In the genomic region with DNA sequence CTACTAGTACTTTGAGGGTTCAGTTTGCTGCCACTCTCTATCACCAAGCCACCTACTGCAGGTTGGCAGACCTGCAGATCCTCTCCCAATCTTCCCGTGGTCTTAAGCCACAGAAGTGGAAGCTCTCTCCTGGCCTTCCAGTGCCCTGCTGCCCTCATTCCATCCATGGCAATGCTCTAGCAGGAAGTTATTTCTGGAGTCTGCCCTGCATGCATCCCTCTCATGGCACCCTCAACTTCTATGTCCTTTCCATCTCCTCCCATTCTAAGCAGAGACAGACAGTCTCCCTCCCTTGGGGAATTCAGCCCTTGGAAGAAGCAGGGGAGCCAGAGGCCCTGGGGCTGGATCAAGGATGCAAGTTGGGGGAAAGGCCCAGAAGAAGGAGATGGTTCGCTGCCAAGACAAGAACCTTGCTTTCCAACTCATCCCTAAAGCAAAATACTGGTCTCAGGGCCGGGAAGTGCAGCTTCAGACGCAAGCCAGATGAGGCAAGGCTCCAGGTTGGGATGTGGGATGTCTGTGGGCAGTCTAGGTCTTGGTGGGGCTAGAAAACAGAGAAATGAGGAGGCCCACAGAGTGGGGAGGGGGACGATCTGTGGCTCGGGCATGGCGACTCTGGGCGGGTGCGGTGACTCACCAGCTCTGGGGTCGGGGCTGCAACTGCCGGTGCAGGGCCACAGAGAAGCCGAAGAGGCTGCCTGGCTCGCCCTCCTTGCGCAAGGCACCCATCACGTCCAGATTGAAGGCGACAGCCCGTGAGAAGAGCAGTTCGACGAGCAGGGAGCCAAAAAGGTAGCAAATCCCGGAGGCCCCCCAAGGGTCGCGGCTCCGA, we compare ENCODE assay signal across 6 cellular contexts. TPM values are rescaled to one million over a fixed set of nuclear protein-coding genes. Genes with fewer than 3 reads are reported as not detected.
DNase-seq lines count a peak whose midpoint lies in the region; ATAC-seq, FAIRE-seq and TF ChIP-seq lines count a peak whose summit lies in the region.

No MANE protein-coding gene starts in this region.

- H3K27me3 Mint-ChIP-seq in nephron (ENCODE audit: low read depth): peaks cover 40% of the 10 kb centered on the region

- peaks cover 78% of the 10 kb centered on the region for H3K4me1 Mint-ChIP-seq in nephron

- CTCF ChIA-PET in K562 (lab: Yijun Ruan, JAX; ENCODE audit: low intra/inter-chr PET ratio): no interaction called here

- H3K9me3 Mint-ChIP-seq in nephron: no peaks in the 10 kb centered on the region

- H3K9ac ChIP-seq in K562 (ENCODE audit: insufficient read depth in 1 of 2, low read depth in 2 of 2, low read length in 2 of 2): peak overlapping the region in 1 of 2 experiments; percentile 87; a peak in 2 of 4 replicates

- H3K79me2 ChIP-seq in K562 (ENCODE audit: control insufficient read depth, insufficient read depth, low read length): no peaks in the 10 kb centered on the region

- peak overlapping the region; percentile 18; the same call in 1 of the 2 replicates for H3K4me3 ChIP-seq in K562

- no peak overlapping the region for H3K27ac ChIP-seq in K562 (ENCODE audit: extremely low read depth, low read depth, low read length)

- peak; percentile 9; the same call in 2 of the 3 replicates for ATAC-seq in K562
- ATAC-seq in GM21723 (IDR thresholded peaks at IDR 0.05; ENCODE audit: unreplicated experiment): no peak

- in situ Hi-C loops in K562 (cut with MboI): no loop called here

- no peak for TF ChIP-seq EP300 in K562 (IDR thresholded peaks at IDR 0.05; ENCODE audit: low read length)

- FAIRE-seq in HTR-8/SVneo (lab: Jason Lieb, UNC) (peak; percentile 16), K562 (lab: Jason Lieb, UNC) (no peak)

- no TSS peak for BruUV-seq in K562 (replicated peaks; lab: Mats Ljungman, UMichigan)

- H3K27me3 ChIP-seq in K562 (ENCODE audit: control insufficient read depth in 2 of 2, insufficient read depth in 2 of 2, low read length in 2 of 2): peaks cover 19 to 23% of the 10 kb centered on the region in 2 experiments

- no peaks in the 10 kb centered on the region for H3K36me3 Mint-ChIP-seq in nephron (ENCODE audit: low read depth)

- H3K9me1 ChIP-seq in K562 (ENCODE audit: control insufficient read depth, insufficient read depth, low read length): peaks cover 5% of the 10 kb centered on the region

- POLR2A ChIA-PET in K562 (lab: Yijun Ruan, JAX): interaction anchor here (0.6 to 1.9 kb wide), 3 partner anchors 10 to 411 kb away, joined by 3 to 9 read pairs (median 5); a partner anchor contains a TSS

- H3K36me3 ChIP-seq in K562 (ENCODE audit: control insufficient read depth, insufficient read depth, low read length): no peaks in the 10 kb centered on the region

- 7% methylated on average over 21 of the region's 23 CpGs for WGBS in K562 (ENCODE audit: insufficient coverage, low coverage, missing lambda C conversion rate)

- H3K9me3 ChIP-seq in K562 (replicated peaks; ENCODE audit: control insufficient read depth, insufficient read depth, low read depth, low read length): no peaks in the 10 kb centered on the region

- no peak for TF ChIP-seq POLR2A in K562 (conservative IDR thresholded peaks at IDR 0.05)

- peak overlapping the region; percentile 82 to 90 (median 90) for H3K4me3 Mint-ChIP-seq in nephron

- peak overlapping the region; percentile 59 for H3K4me2 ChIP-seq in K562 (ENCODE audit: insufficient read depth, low read length)

- peak; percentile 41 for DNase-seq in HTR-8/SVneo (ENCODE audit: insufficient read length, low spot score)
- DNase-seq in K562 (ENCODE audit: extremely low read depth in 1 of 4, low spot score in 3 of 4): no peak
- no peak for DNase-seq in NCI-H1092 (lab: John Stamatoyannopoulos, UW)
- DNase-seq in effector CD4-positive, alpha-beta T cell: no peak

- no peak for TF ChIP-seq CTCF in K562 (IDR thresholded peaks at IDR 0.05 in 2 of 3, conservative IDR thresholded peaks at IDR 0.05 in 1 of 3; ENCODE audit: insufficient read depth in 2 of 3, low read depth in 1 of 3, low read length in 3 of 3)
- TF ChIP-seq CTCF in nephron (IDR thresholded peaks at IDR 0.05; ENCODE audit: unreplicated experiment in 3 of 3): no peak

- H3K27ac Mint-ChIP-seq in nephron: peak overlapping the region in 2 of 3 experiments; percentile 44 to 89

- H2AFZ ChIP-seq in K562 (ENCODE audit: low read depth, low read length): no peak overlapping the region; the same call in 1 of the 2 replicates

- no peaks in the 10 kb centered on the region for H4K20me1 ChIP-seq in K562 (replicated peaks; ENCODE audit: control insufficient read depth, insufficient read depth, low read length)

- no peak for TF ChIP-seq RAD21 in K562 (CRISPR knock-in tag; conservative IDR thresholded peaks at IDR 0.05 in 1 of 2, IDR thresholded peaks at IDR 0.05 in 1 of 2)

- intact Hi-C loops in K562 (cut with micrococcal nuclease): loop anchor here (2.0 kb wide), 1 partner anchor 26 kb away; a partner anchor contains a TSS

- peaks cover 6 to 19% of the 10 kb centered on the region in 2 experiments; a peak in 4 of 5 replicates for H3K4me1 ChIP-seq in K562 (replicated peaks in 1 of 2; ENCODE audit: control insufficient read depth in 2 of 2, insufficient read depth in 2 of 2, low read length in 2 of 2)

RNA-seq across cellular contexts. Expression of a gene that starts 0.6 kb away (rescaled TPM):
- 5.3 and 10.3 TPM in 2 replicates for total RNA-seq in K562 (2011; cell fraction: chromatin; rRNA removed; ENCODE audit: low replicate concordance)
- 6.2 and 6.7 TPM in 2 replicates for total RNA-seq in K562 (2011; cell fraction: nucleolus; rRNA removed)
- 7.4 and 7.6 TPM in 2 replicates for total RNA-seq in K562 (2011; cell fraction: nucleoplasm; rRNA removed)
- total RNA-seq in K562 (2014; rRNA removed): 0.18 and 0.57 TPM in 2 replicates
- total RNA-seq in K562 (2014; rRNA removed; fragmentation: Illumina TruSeq; extraction: Trizol): 0.41 and 0.55 TPM in 2 replicates
- total RNA-seq in K562 (2015; rRNA removed; fragmentation: Illumina TruSeq; extraction: Trizol): 0.53 and 0.58 TPM in 2 replicates
- 1.9 and 2.3 TPM in 2 replicates for total RNA-seq in K562 (2021)
- 0.67 and 1.6 TPM in 2 replicates for polyA plus RNA-seq in K562 (2011; rRNA removed)
- polyA plus RNA-seq in K562 (2011; cell fraction: cytosol; rRNA removed): 0.89 and 0.93 TPM in 2 replicates
- polyA plus RNA-seq in K562 (2011; cell fraction: nucleus; rRNA removed): 12.9 and 17.7 TPM in 2 replicates
- 1.0 and 2.6 TPM in 2 replicates for polyA plus RNA-seq in K562 (2012)
- polyA plus RNA-seq in K562 (2014; fragmentation: Illumina TruSeq; extraction: Trizol): 1.1 and 1.4 TPM in 2 replicates
- under 1 TPM in 1 of 2 experiments, not detected in 1; 0.11 TPM for polyA plus RNA-seq in K562 (2014; fragmentation: Nextera tagmentation; extraction: Ambion mirVana)
- 0.54 and 0.96 TPM in 2 replicates for polyA plus RNA-seq in K562 (2014; rRNA removed)
- 0.46 and 0.57 TPM in 2 replicates for polyA minus RNA-seq in K562 (2011; rRNA and poly(A)+ RNA removed)
- polyA minus RNA-seq in K562 (2011; cell fraction: cytosol; rRNA and poly(A)+ RNA removed): not detected in 2 replicates
- polyA minus RNA-seq in K562 (2011; cell fraction: nucleus; rRNA and poly(A)+ RNA removed): 1.6 and 2.3 TPM in 2 replicates

RNA-seq across cellular contexts. Expression of a gene that starts 8.8 kb away (rescaled TPM):
- 9.0 and 26.9 TPM in 2 replicates for total RNA-seq in K562 (2011; cell fraction: chromatin; rRNA removed; ENCODE audit: low replicate concordance)
- 23.7 and 30.0 TPM in 2 replicates for total RNA-seq in K562 (2011; cell fraction: nucleolus; rRNA removed)
- 23.8 and 24.1 TPM in 2 replicates for total RNA-seq in K562 (2011; cell fraction: nucleoplasm; rRNA removed)
- total RNA-seq in K562 (2014; rRNA removed) (124 and 125 TPM in 2 replicates), K562 (2014; rRNA removed; fragmentation: Illumina TruSeq; extraction: Trizol) (52.1 and 75.2 TPM in 2 replicates), K562 (2015; rRNA removed; fragmentation: Illumina TruSeq; extraction: Trizol) (82.9 and 84.6 TPM in 2 replicates), K562 (2021) (81.8 and 83.5 TPM in 2 replicates)
- polyA plus RNA-seq in K562 (2011; rRNA removed) (86.4 and 95.8 TPM in 2 replicates), K562 (2014; fragmentation: Illumina TruSeq; extraction: Trizol) (98.8 and 108 TPM in 2 replicates), K562 (2014; fragmentation: Nextera tagmentation; extraction: Ambion mirVana) (100 to 1,000 TPM; 122 to 139 TPM), K562 (2014; rRNA removed) (134 and 161 TPM in 2 replicates)
- polyA plus RNA-seq in K562 (2011; cell fraction: cytosol; rRNA removed): 120 and 170 TPM in 2 replicates
- polyA plus RNA-seq in K562 (2011; cell fraction: nucleus; rRNA removed): 46.8 and 53.7 TPM in 2 replicates
- 100 and 125 TPM in 2 replicates for polyA plus RNA-seq in K562 (2012)
- polyA minus RNA-seq in K562 (2011; rRNA and poly(A)+ RNA removed): 34.1 and 43.5 TPM in 2 replicates
- 22.0 and 22.4 TPM in 2 replicates for polyA minus RNA-seq in K562 (2011; cell fraction: cytosol; rRNA and poly(A)+ RNA removed)
- 9.7 and 9.8 TPM in 2 replicates for polyA minus RNA-seq in K562 (2011; cell fraction: nucleus; rRNA and poly(A)+ RNA removed)

RNA-seq across cellular contexts. Expression of a gene that starts 13.1 kb away (rescaled TPM):
- 10.5 and 25.4 TPM in 2 replicates for total RNA-seq in K562 (2011; cell fraction: chromatin; rRNA removed; ENCODE audit: low replicate concordance)
- 12.8 and 20.5 TPM in 2 replicates for total RNA-seq in K562 (2011; cell fraction: nucleolus; rRNA removed)
- 12.5 and 18.9 TPM in 2 replicates for total RNA-seq in K562 (2011; cell fraction: nucleoplasm; rRNA removed)
- total RNA-seq in K562 (2014; rRNA removed) (1.7 TPM in 1 of 2 replicates, not detected in the other), K562 (2014; rRNA removed; fragmentation: Illumina TruSeq; extraction: Trizol) (1.1 and 1.5 TPM in 2 replicates), K562 (2015; rRNA removed; fragmentation: Illumina TruSeq; extraction: Trizol) (0.60 and 2.0 TPM in 2 replicates), K562 (2021) (1.0 and 1.5 TPM in 2 replicates)
- polyA plus RNA-seq in K562 (2011; rRNA removed) (1.6 TPM in 2 replicates), K562 (2014; fragmentation: Illumina TruSeq; extraction: Trizol) (0.21 and 0.28 TPM in 2 replicates), K562 (2014; fragmentation: Nextera tagmentation; extraction: Ambion mirVana) (under 1 TPM; 0.41 to 0.46 TPM), K562 (2014; rRNA removed) (0.62 and 1.2 TPM in 2 replicates)
- polyA plus RNA-seq in K562 (2011; cell fraction: cytosol; rRNA removed): 0.56 and 0.92 TPM in 2 replicates
- 5.6 and 6.6 TPM in 2 replicates for polyA plus RNA-seq in K562 (2011; cell fraction: nucleus; rRNA removed)
- 0.52 and 2.5 TPM in 2 replicates for polyA plus RNA-seq in K562 (2012)
- 2.8 and 4.0 TPM in 2 replicates for polyA minus RNA-seq in K562 (2011; rRNA and poly(A)+ RNA removed)
- polyA minus RNA-seq in K562 (2011; cell fraction: cytosol; rRNA and poly(A)+ RNA removed): 1.1 TPM in 1 of 2 replicates, not detected in the other
- 5.1 and 6.1 TPM in 2 replicates for polyA minus RNA-seq in K562 (2011; cell fraction: nucleus; rRNA and poly(A)+ RNA removed)

RNA-seq across cellular contexts. Expression of a gene that starts 21.8 kb away (rescaled TPM):
- total RNA-seq in K562 (2011; cell fraction: chromatin; rRNA removed; ENCODE audit: low replicate concordance): 272 and 331 TPM in 2 replicates
- total RNA-seq in K562 (2011; cell fraction: nucleolus; rRNA removed): 598 and 672 TPM in 2 replicates
- total RNA-seq in K562 (2011; cell fraction: nucleoplasm; rRNA removed): 455 and 604 TPM in 2 replicates
- total RNA-seq in K562 (2014; rRNA removed): 425 and 433 TPM in 2 replicates
- 411 and 413 TPM in 2 replicates for total RNA-seq in K562 (2014; rRNA removed; fragmentation: Illumina TruSeq; extraction: Trizol)
- total RNA-seq in K562 (2015; rRNA removed; fragmentation: Illumina TruSeq; extraction: Trizol): 706 and 735 TPM in 2 replicates
- 412 and 416 TPM in 2 replicates for total RNA-seq in K562 (2021)
- 219 and 313 TPM in 2 replicates for polyA plus RNA-seq in K562 (2011; rRNA removed)
- 416 and 450 TPM in 2 replicates for polyA plus RNA-seq in K562 (2011; cell fraction: cytosol; rRNA removed)
- 74.3 and 108 TPM in 2 replicates for polyA plus RNA-seq in K562 (2011; cell fraction: nucleus; rRNA removed)
- 824 and 1,019 TPM in 2 replicates for polyA plus RNA-seq in K562 (2012)
- polyA plus RNA-seq in K562 (2014; fragmentation: Illumina TruSeq; extraction: Trizol): 408 and 431 TPM in 2 replicates
- polyA plus RNA-seq in K562 (2014; fragmentation: Nextera tagmentation; extraction: Ambion mirVana): 100 to 1,000 TPM; 531 to 576 TPM
- polyA plus RNA-seq in K562 (2014; rRNA removed): 501 and 655 TPM in 2 replicates
- 261 and 331 TPM in 2 replicates for polyA minus RNA-seq in K562 (2011; rRNA and poly(A)+ RNA removed)
- polyA minus RNA-seq in K562 (2011; cell fraction: cytosol; rRNA and poly(A)+ RNA removed): 98.5 and 116 TPM in 2 replicates
- 19.3 and 46.9 TPM in 2 replicates for polyA minus RNA-seq in K562 (2011; cell fraction: nucleus; rRNA and poly(A)+ RNA removed)

RNA-seq across cellular contexts. Expression of a gene that starts 35.9 kb away (rescaled TPM):
- total RNA-seq in K562 (2011; cell fraction: chromatin; rRNA removed; ENCODE audit: low replicate concordance): 9.2 and 9.9 TPM in 2 replicates
- 5.4 and 6.5 TPM in 2 replicates for total RNA-seq in K562 (2011; cell fraction: nucleolus; rRNA removed)
- total RNA-seq in K562 (2011; cell fraction: nucleoplasm; rRNA removed): 6.2 and 7.9 TPM in 2 replicates
- total RNA-seq in K562 (2014; rRNA removed): 2.4 and 6.5 TPM in 2 replicates
- total RNA-seq in K562 (2014; rRNA removed; fragmentation: Illumina TruSeq; extraction: Trizol): 4.3 and 4.7 TPM in 2 replicates
- total RNA-seq in K562 (2015; rRNA removed; fragmentation: Illumina TruSeq; extraction: Trizol): 4.9 and 5.2 TPM in 2 replicates
- 15.7 and 19.9 TPM in 2 replicates for total RNA-seq in K562 (2021)
- 4.2 and 4.8 TPM in 2 replicates for polyA plus RNA-seq in K562 (2011; rRNA removed)
- 4.7 and 10.2 TPM in 2 replicates for polyA plus RNA-seq in K562 (2011; cell fraction: cytosol; rRNA removed)
- polyA plus RNA-seq in K562 (2011; cell fraction: nucleus; rRNA removed): 4.3 and 9.6 TPM in 2 replicates
- 11.4 and 16.1 TPM in 2 replicates for polyA plus RNA-seq in K562 (2012)
- polyA plus RNA-seq in K562 (2014; fragmentation: Illumina TruSeq; extraction: Trizol): 10.3 and 10.5 TPM in 2 replicates
- polyA plus RNA-seq in K562 (2014; fragmentation: Nextera tagmentation; extraction: Ambion mirVana): 1 to 10 TPM; 1.4 to 1.6 TPM
- polyA plus RNA-seq in K562 (2014; rRNA removed): 9.7 and 14.2 TPM in 2 replicates
- 2.9 and 3.7 TPM in 2 replicates for polyA minus RNA-seq in K562 (2011; rRNA and poly(A)+ RNA removed)
- 5.1 and 5.4 TPM in 2 replicates for polyA minus RNA-seq in K562 (2011; cell fraction: cytosol; rRNA and poly(A)+ RNA removed)
- polyA minus RNA-seq in K562 (2011; cell fraction: nucleus; rRNA and poly(A)+ RNA removed): 2.7 and 4.2 TPM in 2 replicates
